ENCODE assay signal across 32 cellular contexts in the genomic region with DNA sequence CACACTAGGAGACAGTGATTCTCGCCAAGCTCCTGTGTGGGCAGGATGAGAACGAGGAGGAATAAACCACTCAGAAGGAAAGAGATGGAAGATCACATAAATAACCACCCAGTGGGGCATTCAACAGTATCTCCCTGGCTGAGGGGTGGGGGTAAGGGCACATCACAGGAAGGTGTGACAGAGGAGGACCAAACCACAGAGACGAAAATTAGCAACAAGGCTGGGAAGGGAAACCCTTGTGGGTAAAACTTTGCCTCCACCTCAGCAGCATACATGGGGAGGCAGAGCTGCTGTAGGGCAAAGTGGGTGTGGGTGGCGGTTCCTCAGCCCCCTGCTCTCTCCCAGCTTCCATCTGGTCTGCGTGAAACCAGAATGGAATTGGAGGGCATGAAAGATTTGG. TPM values are rescaled to one million over a fixed set of nuclear protein-coding genes. Genes with fewer than 3 reads are reported as not detected.
DNase-seq lines count a peak whose midpoint lies in the region; ATAC-seq and TF ChIP-seq lines count a peak whose summit lies in the region.
"Had no signal": no experiment of that assay in that cellular context is flagged by ENCODE, and none has a peak within 500 bp of the region (broad histone marks: within the 10 kb centered on the region; RNA-seq: fewer than 3 reads in every experiment).

No MANE protein-coding gene starts in this region.

- POLR2A ChIA-PET in RWPE1 (lab: Yijun Ruan, JAX; ENCODE audit: low non-redundant PET), result no interaction called here

- H3K36me3 Mint-ChIP-seq in natural killer cell treated with Interleukin-12 subunit alpha and Interleukin-12 subunit beta and Interleukin-15 and Interleukin-18, amount 100 ng/mL, for 72 hours, result no peaks in the 10 kb centered on the region
- no peaks in the 10 kb centered on the region for H3K36me3 Mint-ChIP-seq in natural killer cell

- DNase-seq in natural killer cell treated with Interleukin-12 subunit alpha and Interleukin-12 subunit beta and Interleukin-15 and Interleukin-18, amount 100 ng/mL, for 72 hours (ENCODE audit: low spot score), result no peak
- DNase-seq in natural killer cell, result no peak
- DNase-seq in RPMI8226, result peak; percentile 82
- DNase-seq in coronary artery (ENCODE audit: low spot score), result peak; percentile 21
- no peak for DNase-seq in NCI-H82 (lab: John Stamatoyannopoulos, UW)
- DNase-seq in NCI-H774 (lab: John Stamatoyannopoulos, UW), result no peak
- DNase-seq in RWPE1 (ENCODE audit: low spot score), result no peak
- no peak for DNase-seq in stimulated activated CD4-positive, alpha-beta T cell treated with anti-CD3 and anti-CD28 coated beads, Interleukin-4, amount 100 ng/mL, for 4 hours
- DNase-seq: activated B cell treated with CpG ODN at 0.5 μM for 24 hours; Caco-2; central memory CD4-positive, alpha-beta T cell; dermis blood vessel endothelial cell; DMS79; esophagus squamous epithelium; foreskin melanocyte; heart right ventricle; left cardiac atrium; mucosa of descending colon; NCI-H1092 treated with DMSO at 0.1 percent for 48 hours; NCI-H187; NCI-H2171; NCI-H510A; stimulated activated CD4-positive, alpha-beta T cell treated with anti-CD3 and anti-CD28 coated beads, Interleukin-1b, Interleukin-23, amount 100 ng/mL, for 48 hours; SW 1271 had no signal

- CTCF ChIA-PET in RWPE1 (lab: Yijun Ruan, JAX), result interaction anchor here (1.0 kb wide), 1 partner anchor 12 kb away, joined by 3 read pairs; no protein-coding TSS in a partner anchor

- H3K27ac ChIP-seq in coronary artery, result no peak overlapping the region
- H3K27ac ChIP-seq in RWPE1, result no peak overlapping the region
- H3K27ac ChIP-seq: esophagus squamous epithelium, heart right ventricle, parathyroid adenoma, right atrium auricular region had no signal

- no peaks in the 10 kb centered on the region for H3K9me3 Mint-ChIP-seq in natural killer cell treated with Interleukin-12 subunit alpha and Interleukin-12 subunit beta and Interleukin-15 and Interleukin-18, amount 100 ng/mL, for 72 hours
- H3K9me3 Mint-ChIP-seq in natural killer cell, result no peaks in the 10 kb centered on the region
- H3K9me3 Mint-ChIP-seq: activated B cell treated with CpG ODN at 0.5 μM for 24 hours, GM23338 had no signal

- no peak overlapping the region for H3K4me3 ChIP-seq in coronary artery
- H3K4me3 ChIP-seq: esophagus squamous epithelium, GM23338, heart right ventricle, mucosa of descending colon, right atrium auricular region, smooth muscle cell had no signal

- no peak overlapping the region for H3K27ac Mint-ChIP-seq in natural killer cell treated with Interleukin-12 subunit alpha and Interleukin-12 subunit beta and Interleukin-15 and Interleukin-18, amount 100 ng/mL, for 72 hours
- no peak overlapping the region for H3K27ac Mint-ChIP-seq in natural killer cell
- H3K27ac Mint-ChIP-seq: activated B cell treated with CpG ODN at 0.5 μM for 24 hours, GM23338 had no signal

- H3K27me3 Mint-ChIP-seq in natural killer cell treated with Interleukin-12 subunit alpha and Interleukin-12 subunit beta and Interleukin-15 and Interleukin-18, amount 100 ng/mL, for 72 hours, result peaks cover 14 to 21% of the 10 kb centered on the region in 2 donors
- H3K27me3 Mint-ChIP-seq in natural killer cell (ENCODE audit: low read depth in 2 of 2), result peaks cover 0 to 25% of the 10 kb centered on the region in 2 donors
- H3K27me3 Mint-ChIP-seq: activated B cell treated with CpG ODN at 0.5 μM for 24 hours had no signal

- H3K4me1 Mint-ChIP-seq in natural killer cell treated with Interleukin-12 subunit alpha and Interleukin-12 subunit beta and Interleukin-15 and Interleukin-18, amount 100 ng/mL, for 72 hours (ENCODE audit: low read depth in 2 of 2), result peaks cover 16 to 32% of the 10 kb centered on the region in 2 donors
- peaks cover 0 to 6% of the 10 kb centered on the region in 2 donors for H3K4me1 Mint-ChIP-seq in natural killer cell
- H3K4me1 Mint-ChIP-seq: GM23338 had no signal

- intact Hi-C loops in natural killer cell (cut with micrococcal nuclease), result no loop called here

- peak overlapping the region; percentile 34 for H3K4me3 Mint-ChIP-seq in natural killer cell treated with Interleukin-12 subunit alpha and Interleukin-12 subunit beta and Interleukin-15 and Interleukin-18, amount 100 ng/mL, for 72 hours
- H3K4me3 Mint-ChIP-seq in natural killer cell, result no peak overlapping the region
- H3K4me3 Mint-ChIP-seq: activated B cell treated with CpG ODN at 0.5 μM for 24 hours, GM23338 had no signal

- TF ChIP-seq CTCF in natural killer cell (IDR thresholded peaks at IDR 0.05) (no peak), coronary artery (IDR thresholded peaks at IDR 0.05) (no peak), RWPE1 (conservative IDR thresholded peaks at IDR 0.05; ENCODE audit: low read depth) (no peak)

- ATAC-seq in natural killer cell treated with Interleukin-12 subunit alpha and Interleukin-12 subunit beta and Interleukin-15 and Interleukin-18, amount 100 ng/mL, for 72 hours, result peak in 1 of 2 donors; percentile 58
- no peak for ATAC-seq in natural killer cell
- ATAC-seq: GM23338, heart right ventricle, HepG2, left cardiac atrium, mucosa of descending colon, Panc1 had no signal

RNA-seq across cellular contexts. Expression of a gene that starts 26.3 kb away (rescaled TPM):
- 1 to 10 TPM; 3.5 to 4.8 TPM for total RNA-seq in natural killer cell treated with Interleukin-12 subunit alpha and Interleukin-12 subunit beta and Interleukin-15 and Interleukin-18, amount 100 ng/mL, for 72 hours
- not detected for total RNA-seq in natural killer cell
- total RNA-seq: activated B cell treated with CpG ODN at 0.5 μM for 24 hours, Caco-2, dermis blood vessel endothelial cell, esophagus squamous epithelium, GM23338, heart right ventricle, HepG2, left cardiac atrium, lung microvascular endothelial cell, mucosa of descending colon, right atrium auricular region, smooth muscle cell, ureter had no signal

RNA-seq across cellular contexts. Expression of a gene that starts 33.1 kb away (rescaled TPM):
- total RNA-seq in natural killer cell treated with Interleukin-12 subunit alpha and Interleukin-12 subunit beta and Interleukin-15 and Interleukin-18, amount 100 ng/mL, for 72 hours, result not detected
- not detected for total RNA-seq in natural killer cell
- total RNA-seq: activated B cell treated with CpG ODN at 0.5 μM for 24 hours, Caco-2, dermis blood vessel endothelial cell, GM23338, HepG2, lung microvascular endothelial cell, smooth muscle cell had no signal

Comparison
In these comparisons a context has a peak if more than half of its experiments do, and no peak if none do; other contexts are left out.
1. RNA of a gene that starts 26.3 kb away (total RNA-seq): 3.5 to 4.8 TPM in natural killer cell treated with Interleukin-12 subunit alpha and Interleukin-12 subunit beta and Interleukin-15 and Interleukin-18, amount 100 ng/mL, for 72 hours; not detected in natural killer cell; every median in the first group is over 4 times any median in the second.
2. DNase-seq: peak in RPMI8226 (single experiment) and coronary artery (single experiment); none in natural killer cell treated with Interleukin-12 subunit alpha and Interleukin-12 subunit beta and Interleukin-15 and Interleukin-18, amount 100 ng/mL, for 72 hours (single experiment), natural killer cell (single experiment), NCI-H82 (single experiment), NCI-H774 (single experiment), RWPE1 (single experiment) and stimulated activated CD4-positive, alpha-beta T cell treated with anti-CD3 and anti-CD28 coated beads, Interleukin-4, amount 100 ng/mL, for 4 hours (0 of 2).